In genomic region chr1:15640667-15641066, GRCh38 we compare ENCODE assay signal across 2 cellular contexts.
TF ChIP-seq lines count a peak whose summit lies in the region.

No MANE protein-coding gene starts in this region.

TF ChIP-seq in WTC11, 78 proteins besides CTCF, POLR2A, EP300 and RAD21:
- TF ChIP-seq PRDM15 (CRISPR knock-in tag; IDR thresholded peaks at IDR 0.05) (no peak), OVOL2 (CRISPR knock-in tag; IDR thresholded peaks at IDR 0.05; ENCODE audit: borderline replicate concordance) (no peak), ESRRA (CRISPR knock-in tag; IDR thresholded peaks at IDR 0.05; ENCODE audit: borderline replicate concordance) (no peak), ZNF396 (CRISPR knock-in tag; IDR thresholded peaks at IDR 0.05; ENCODE audit: borderline replicate concordance) (no peak), CBFB (CRISPR knock-in tag; IDR thresholded peaks at IDR 0.05; ENCODE audit: low read depth) (no peak), ZNF671 (CRISPR knock-in tag; IDR thresholded peaks at IDR 0.05) (no peak), ZNF138 (CRISPR knock-in tag; conservative IDR thresholded peaks at IDR 0.05) (no peak), ETV6 (CRISPR knock-in tag; IDR thresholded peaks at IDR 0.05) (no peak), STAT6 (CRISPR knock-in tag; conservative IDR thresholded peaks at IDR 0.05; ENCODE audit: low read depth) (no peak), FOXK1 (CRISPR knock-in tag; IDR thresholded peaks at IDR 0.05) (no peak), ZBTB43 (CRISPR knock-in tag; IDR thresholded peaks at IDR 0.05) (no peak), ZSCAN18 (CRISPR knock-in tag; IDR thresholded peaks at IDR 0.05) (no peak)

TF ChIP-seq in endothelial cell of umbilical vein, 7 proteins besides CTCF, POLR2A, EP300 and RAD21:
- TF ChIP-seq JUN (IDR thresholded peaks at IDR 0.05; ENCODE audit: borderline replicate concordance, insufficient read depth, insufficient read length, low read depth) (no peak), EZH2 (IDR thresholded peaks at IDR 0.05; ENCODE audit: borderline replicate concordance, low read depth, low read length, severe bottlenecking) (no peak), MAX (IDR thresholded peaks at IDR 0.05; ENCODE audit: insufficient read depth, insufficient read length) (no peak), MYC (IDR thresholded peaks at IDR 0.05; ENCODE audit: low read depth, low read length) (no peak), FOS (IDR thresholded peaks at IDR 0.05; ENCODE audit: borderline replicate concordance, insufficient read depth, low read length) (no peak), POLR2AphosphoS5 (IDR thresholded peaks at IDR 0.05; ENCODE audit: insufficient read depth, low read depth, low read length) (no peak), GATA2 (IDR thresholded peaks at IDR 0.05; ENCODE audit: insufficient read depth, insufficient read length, low read depth, low read length) (no peak)
TF ChIP-seq in endothelial cell of umbilical vein: peak in this region for 0.
